17 cellular contexts compared by ENCODE assay signal in the genomic region with DNA sequence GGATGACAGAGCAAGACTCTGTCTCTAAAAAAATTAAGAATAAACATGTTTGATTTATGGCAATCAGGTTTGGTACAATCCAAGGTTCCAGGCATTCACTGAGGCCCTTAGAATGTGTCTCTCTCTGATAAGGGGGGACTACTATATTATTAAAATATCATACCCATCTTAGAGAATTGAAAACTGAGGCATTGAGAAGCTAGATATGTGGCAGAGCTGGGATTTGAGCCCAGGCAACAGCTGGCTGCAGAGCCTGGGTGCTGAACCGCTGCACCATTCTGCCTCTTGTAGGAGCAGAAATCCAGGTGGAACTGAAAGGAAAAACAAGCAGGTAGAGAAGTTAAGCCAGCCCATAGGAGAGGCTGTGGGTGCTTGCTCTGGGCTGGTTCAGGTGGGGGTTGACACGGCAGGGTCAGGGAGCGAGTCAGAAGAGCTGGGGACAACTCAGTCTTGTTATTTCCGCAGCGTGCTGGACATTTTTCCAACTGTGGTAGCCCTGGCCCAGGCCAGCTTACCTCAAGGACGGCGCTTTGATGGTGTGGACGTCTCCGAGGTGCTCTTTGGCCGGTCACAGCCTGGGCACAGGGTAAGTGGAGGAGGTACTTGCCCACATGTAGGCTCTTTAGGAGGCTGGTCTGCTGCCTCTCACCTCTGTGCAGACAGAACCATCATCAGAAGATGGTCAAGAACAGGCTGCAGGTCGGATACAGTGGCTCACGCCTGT.
DNase-seq lines count a peak whose midpoint lies in the region; ATAC-seq, FAIRE-seq and TF ChIP-seq lines count a peak whose summit lies in the region.
"Had no signal": no experiment of that assay in that cellular context is flagged by ENCODE, and none has a peak within 500 bp of the region (broad histone marks: within the 10 kb centered on the region; RNA-seq: fewer than 3 reads in every experiment).

No MANE protein-coding gene starts in this region.

- CTCF ChIA-PET in IMR-90 (lab: Yijun Ruan, JAX) (interaction anchor here (0.5 to 0.6 kb wide), 2 partner anchors 130 to 337 kb away, joined by 3 to 4 read pairs; no protein-coding TSS in a partner anchor), K562 (lab: Yijun Ruan, JAX; ENCODE audit: low intra/inter-chr PET ratio) (no interaction called here)

- H3K79me2 ChIP-seq in K562 (ENCODE audit: control insufficient read depth, insufficient read depth, low read length): no peaks in the 10 kb centered on the region

- H3K9me1 ChIP-seq in IMR-90 (ENCODE audit: insufficient read depth, low read length) (peaks cover 5% of the 10 kb centered on the region), K562 (ENCODE audit: control insufficient read depth, insufficient read depth, low read length) (no peaks in the 10 kb centered on the region)

- no peak overlapping the region for H2BK5ac ChIP-seq in IMR-90 (ENCODE audit: low read depth, low read length, poor library complexity, severe bottlenecking)

- H3K56ac ChIP-seq in IMR-90 (ENCODE audit: extremely low read depth, insufficient read depth, low read length): no peak overlapping the region

- no peak overlapping the region for H3K14ac ChIP-seq in IMR-90 (replicated peaks; ENCODE audit: low read depth, low read length)

- H3K27me3 ChIP-seq in IMR-90 (ENCODE audit: control insufficient read depth, insufficient read depth, low read length) (no peaks in the 10 kb centered on the region), K562 (ENCODE audit: control insufficient read depth in 2 of 2, insufficient read depth in 2 of 2, low read length in 2 of 2) (peaks cover 14 to 53% of the 10 kb centered on the region in 2 experiments; a peak in 3 of 5 replicates)
- H3K27me3 ChIP-seq: BE2C had no signal

- H4K8ac ChIP-seq in IMR-90 (ENCODE audit: low read depth in 2 of 2, low read length in 2 of 2): no peak overlapping the region

- no peak overlapping the region for H2BK15ac ChIP-seq in IMR-90 (ENCODE audit: low read depth, low read length)

- H3K9ac ChIP-seq in IMR-90 (ENCODE audit: low read depth, low read length) (no peak overlapping the region), K562 (ENCODE audit: insufficient read depth in 1 of 2, low read depth in 2 of 2, low read length in 2 of 2) (no peak overlapping the region)

- H3K36me3 Mint-ChIP-seq in immature natural killer cell: peaks cover 13 to 16% (median 15%) of the 10 kb centered on the region in 3 donors

- FAIRE-seq in K562 (lab: Jason Lieb, UNC): no peak
- FAIRE-seq: A549, G401.6, GM12892, GM19239, H1 had no signal

- no peak overlapping the region for H2BK20ac ChIP-seq in IMR-90 (ENCODE audit: low read depth, low read length)

- 0 out of 2 replicates have a peak overlapping the region, but pooled peaks have one; percentile 9 for H2AK5ac ChIP-seq in IMR-90 (ENCODE audit: low read depth, low read length)

- ATAC-seq in IMR-90 (ENCODE audit: low read depth): no peak
- no peak for ATAC-seq in K562
- ATAC-seq in HG03097 (IDR thresholded peaks at IDR 0.05; ENCODE audit: low FRiP score, unreplicated experiment): no peak
- ATAC-seq: A549 had no signal

- no peak overlapping the region for H3K18ac ChIP-seq in IMR-90 (ENCODE audit: low read depth, low read length)

- H3K36me3 ChIP-seq in IMR-90 (ENCODE audit: control insufficient read depth, insufficient read depth, low read length) (no peaks in the 10 kb centered on the region), K562 (ENCODE audit: control insufficient read depth, insufficient read depth, low read length) (no peaks in the 10 kb centered on the region)
- H3K36me3 ChIP-seq: BE2C had no signal

- TF ChIP-seq CTCF in IMR-90 (conservative IDR thresholded peaks at IDR 0.05; ENCODE audit: low read depth, low read length) (no peak), K562 (IDR thresholded peaks at IDR 0.05 in 2 of 3, conservative IDR thresholded peaks at IDR 0.05 in 1 of 3; ENCODE audit: insufficient read depth in 2 of 3, low read depth in 1 of 3, low read length in 3 of 3) (no peak)

- no TSS peak for BruUV-seq in IMR-90 (replicated peaks; lab: Mats Ljungman, UMichigan)
- no TSS peak for BruUV-seq in K562 (replicated peaks; lab: Mats Ljungman, UMichigan)

- no peak overlapping the region for H2AFZ ChIP-seq in IMR-90 (replicated peaks; ENCODE audit: low read length, poor library complexity)
- H2AFZ ChIP-seq in K562 (ENCODE audit: low read depth, low read length): no peak overlapping the region

- H3K23ac ChIP-seq in IMR-90 (ENCODE audit: low read depth, low read length): no peak overlapping the region

- no peak overlapping the region for H3K4me3 Mint-ChIP-seq in immature natural killer cell
- H3K4me3 Mint-ChIP-seq: CD4-positive, alpha-beta memory T cell had no signal

- H3K4me2 ChIP-seq in IMR-90 (ENCODE audit: low read depth, low read length) (no peak overlapping the region), K562 (ENCODE audit: insufficient read depth, low read length) (no peak overlapping the region)
- H3K4me2 ChIP-seq: A549 had no signal

- no peak overlapping the region for H2AK9ac ChIP-seq in IMR-90 (replicated peaks; ENCODE audit: low read depth, low read length, poor library complexity)

- no peaks in the 10 kb centered on the region for H3K79me1 ChIP-seq in IMR-90 (ENCODE audit: low read depth in 1 of 2, low read length in 2 of 2)

- H3K4me3 ChIP-seq in IMR-90 (ENCODE audit: insufficient read depth, low read depth, low read length) (no peak overlapping the region), K562 (no peak overlapping the region)
- H3K4me3 ChIP-seq: A549 had no signal

- H3K27ac ChIP-seq in IMR-90 (ENCODE audit: insufficient read depth, low read length): no peak overlapping the region
- no peak overlapping the region for H3K27ac ChIP-seq in K562 (ENCODE audit: extremely low read depth, low read depth, low read length)
- H3K27ac ChIP-seq: A549, C4-2B had no signal

- no peak overlapping the region for H2BK120ac ChIP-seq in IMR-90 (ENCODE audit: low read depth, low read length)

- no peak overlapping the region for H4K5ac ChIP-seq in IMR-90 (ENCODE audit: low read depth, low read length)

- POLR2A ChIA-PET in IMR-90 (lab: Charles Lee; ENCODE audit: unreplicated experiment) (no interaction called here), K562 (lab: Yijun Ruan, JAX) (no interaction called here)

- no peak overlapping the region for H4K91ac ChIP-seq in IMR-90 (ENCODE audit: insufficient read depth, low read depth, low read length)

- peaks cover 0 to 4% (median 1%) of the 10 kb centered on the region in 3 donors for H3K27me3 Mint-ChIP-seq in immature natural killer cell (ENCODE audit: low read depth in 3 of 3)
- H3K27me3 Mint-ChIP-seq: CD4-positive, alpha-beta memory T cell had no signal

- TF ChIP-seq RAD21 in IMR-90 (IDR thresholded peaks at IDR 0.05; ENCODE audit: low read length) (no peak), K562 (CRISPR knock-in tag; conservative IDR thresholded peaks at IDR 0.05 in 1 of 2, IDR thresholded peaks at IDR 0.05 in 1 of 2) (no peak)

- H3K27ac Mint-ChIP-seq in immature natural killer cell: peak overlapping the region in 4 of 6 donors; percentile 17 to 75 (median 58)

- intact Hi-C loops in IMR-90 (cut with micrococcal nuclease): no loop called here
- intact Hi-C loops in K562 (cut with micrococcal nuclease): loop anchor here (10.0 kb wide), 1 partner anchor 130 kb away; no protein-coding TSS in a partner anchor

- no peaks in the 10 kb centered on the region for H4K20me1 ChIP-seq in IMR-90 (ENCODE audit: insufficient read depth, low read length)
- H4K20me1 ChIP-seq in K562 (replicated peaks; ENCODE audit: control insufficient read depth, insufficient read depth, low read length): no peaks in the 10 kb centered on the region

- peaks cover 0 to 6% (median 2%) of the 10 kb centered on the region in 6 donors for H3K9me3 Mint-ChIP-seq in immature natural killer cell

- H3K4ac ChIP-seq in IMR-90 (ENCODE audit: low read depth, low read length): no peak overlapping the region

- no peaks in the 10 kb centered on the region; the same call in 1 of the 2 replicates for H3K9me3 ChIP-seq in IMR-90 (ENCODE audit: control insufficient read depth, insufficient read depth, low read length)
- no peaks in the 10 kb centered on the region for H3K9me3 ChIP-seq in K562 (replicated peaks; ENCODE audit: control insufficient read depth, insufficient read depth, low read depth, low read length)
- H3K9me3 ChIP-seq: BE2C had no signal

- no peak for DNase-seq in IMR-90
- no peak for DNase-seq in K562 (ENCODE audit: extremely low read depth in 1 of 4, low spot score in 3 of 4)
- DNase-seq in immature natural killer cell: no peak
- DNase-seq in NK-92 treated with Interleukin-12 subunit alpha and Interleukin-12 subunit beta, amount 100 ng/mL, for 24 hours (lab: John Stamatoyannopoulos, UW): no peak
- no peak for DNase-seq in NCI-H748 treated with DMSO at 0.1 percent for 48 hours (lab: John Stamatoyannopoulos, UW)
- DNase-seq: BE2C; CD4-positive, alpha-beta memory T cell; DMS79 treated with DMSO at 0.1 percent for 48 hours; EL; HCEC 1CT had no signal

- WGBS in IMR-90 (ENCODE audit: extremely low coverage in 2 of 2, insufficient read length in 1 of 2), 2 experiments: 80% methylated on average over 3 of the region's 12 CpGs; no CpG with 5 or more reads in 1 of the 2 experiments
- 4% methylated on average over 12 of the region's 12 CpGs for WGBS in K562 (ENCODE audit: insufficient coverage, low coverage, missing lambda C conversion rate)

- H3K4me1 ChIP-seq in IMR-90 (ENCODE audit: control insufficient read depth, insufficient read depth, low read length) (peaks cover 4% of the 10 kb centered on the region), K562 (replicated peaks in 1 of 2; ENCODE audit: control insufficient read depth in 2 of 2, insufficient read depth in 2 of 2, low read length in 2 of 2) (0 out of 5 replicates have a peak, but pooled peaks cover 0 to 4% of the 10 kb centered on the region in 2 experiments)
- H3K4me1 ChIP-seq: BE2C had no signal

- in situ Hi-C loops in IMR-90 (cut with MboI; ENCODE audit: low sequenced_read_pairs) (no loop called here), K562 (cut with MboI) (no loop called here)

- dilution Hi-C loops in IMR-90 (cut with HindIII; ENCODE audit: low sequenced_read_pairs, unreplicated experiment): no loop called here

- H3K4me1 Mint-ChIP-seq in immature natural killer cell: peaks cover 20 to 24% of the 10 kb centered on the region in 2 donors

- TF ChIP-seq POLR2A in IMR-90 (IDR thresholded peaks at IDR 0.05; ENCODE audit: low read depth, low read length) (no peak), K562 (conservative IDR thresholded peaks at IDR 0.05) (no peak)

- TF ChIP-seq EP300 in K562 (IDR thresholded peaks at IDR 0.05; ENCODE audit: low read length): no peak

TF ChIP-seq in K562, 482 proteins besides CTCF, POLR2A, EP300 and RAD21 (continues in another document):
- no peak for TF ChIP-seq ZNF347 (CRISPR knock-in tag; IDR thresholded peaks at IDR 0.05; ENCODE audit: low read depth)
- TF ChIP-seq MBD2 (IDR thresholded peaks at IDR 0.05; ENCODE audit: borderline replicate concordance, low read depth): no peak
- peak; percentile 38 for TF ChIP-seq RBM25 (IDR thresholded peaks at IDR 0.05; ENCODE audit: low read depth, low read length, severe bottlenecking)
- TF ChIP-seq BCOR (IDR thresholded peaks at IDR 0.05): 0 out of 2 replicates have a peak, but pooled peaks have one; percentile 16
- no peak for TF ChIP-seq ELF4 (CRISPR knock-in tag; IDR thresholded peaks at IDR 0.05)
- no peak for TF ChIP-seq ZNF12 (CRISPR knock-in tag; IDR thresholded peaks at IDR 0.05)
- TF ChIP-seq ZKSCAN3 (CRISPR knock-in tag; IDR thresholded peaks at IDR 0.05): no peak
- no peak for TF ChIP-seq RBM39 (optimal IDR thresholded peaks at IDR 0.05; ENCODE audit: low read depth, low read length)
